In genomic region chr11:5809122-5809519, GRCh38 we compare ENCODE assay signal across 8 cellular contexts. TPM values are rescaled to one million over a fixed set of nuclear protein-coding genes. Genes with fewer than 3 reads are reported as not detected.
DNase-seq lines count a peak whose midpoint lies in the region; ATAC-seq and TF ChIP-seq lines count a peak whose summit lies in the region.

No MANE protein-coding gene starts in this region.

- H3K4me3 ChIP-seq in mammary epithelial cell (replicated peaks in 1 of 3; ENCODE audit: insufficient read depth in 1 of 3, low read depth in 2 of 3, low read length in 3 of 3), result peak overlapping the region; percentile 37 to 48 (median 46)

- no peaks in the 10 kb centered on the region for H3K9me3 ChIP-seq in mammary epithelial cell (replicated peaks; ENCODE audit: insufficient read depth, low read length)

- H3K9ac ChIP-seq in mammary epithelial cell (ENCODE audit: insufficient read depth, low read length), result no peak overlapping the region

- ATAC-seq in HG03460 (IDR thresholded peaks at IDR 0.05; ENCODE audit: unreplicated experiment), result peak; percentile 40
- ATAC-seq in naive B cell (ENCODE audit: low read depth in 2 of 2), result peak in 1 of 2 donors; percentile 16

- dilution Hi-C loops in mammary epithelial cell (cut with HindIII; ENCODE audit: low sequenced_read_pairs), result no loop called here

- H3K27me3 Mint-ChIP-seq in activated naive CD4-positive, alpha-beta T cell treated with anti-CD3 and anti-CD28 coated beads, Interleukin-2, amount 10 ng/mL, durations not matched to agents 7 days and 5 days, result peaks cover 9% of the 10 kb centered on the region
- peaks cover 4 to 26% (median 26%) of the 10 kb centered on the region in 3 donors for H3K27me3 Mint-ChIP-seq in naive B cell

- no peaks in the 10 kb centered on the region for H3K36me3 Mint-ChIP-seq in activated naive CD4-positive, alpha-beta T cell treated with anti-CD3 and anti-CD28 coated beads, Interleukin-2, amount 10 ng/mL, durations not matched to agents 7 days and 5 days
- no peaks in the 10 kb centered on the region for H3K36me3 Mint-ChIP-seq in naive B cell

- in situ Hi-C loops in mammary epithelial cell (cut with MboI; ENCODE audit: low sequenced_read_pairs in 2 of 2), result no loop called here

- peak overlapping the region; percentile 95 for H3K4me2 ChIP-seq in mammary epithelial cell (ENCODE audit: insufficient read depth, low read depth, low read length)

- H3K4me1 ChIP-seq in mammary epithelial cell (ENCODE audit: insufficient read depth, low read length), result no peaks in the 10 kb centered on the region

- H3K4me1 Mint-ChIP-seq in activated naive CD4-positive, alpha-beta T cell treated with anti-CD3 and anti-CD28 coated beads, Interleukin-2, amount 10 ng/mL, durations not matched to agents 7 days and 5 days, result peaks cover 10% of the 10 kb centered on the region
- H3K4me1 Mint-ChIP-seq in naive B cell, result peaks cover 7 to 13% (median 12%) of the 10 kb centered on the region in 3 donors

- BruUV-seq in mammary epithelial cell (replicated peaks; lab: Mats Ljungman, UMichigan), result no TSS peak

- DNase-seq in activated naive CD4-positive, alpha-beta T cell treated with anti-CD3 and anti-CD28 coated beads, Interleukin-2, amount 10 ng/mL, durations not matched to agents 7 days and 5 days, result peak; percentile 25
- DNase-seq in activated naive CD4-positive, alpha-beta T cell (lab: John Stamatoyannopoulos, UW), result no peak
- DNase-seq in mammary epithelial cell (peak; percentile 2), naive B cell (peak; percentile 9), globus pallidus (ENCODE audit: low spot score) (no peak), HuH-7 (ENCODE audit: low spot score) (no peak), inferior parietal cortex (ENCODE audit: extremely low spot score) (no peak)

- peak overlapping the region; percentile 89 for H3K4me3 Mint-ChIP-seq in activated naive CD4-positive, alpha-beta T cell treated with anti-CD3 and anti-CD28 coated beads, Interleukin-2, amount 10 ng/mL, durations not matched to agents 7 days and 5 days
- peak overlapping the region; percentile 80 to 96 (median 92) for H3K4me3 Mint-ChIP-seq in naive B cell

- peaks cover 2% of the 10 kb centered on the region for H3K9me3 Mint-ChIP-seq in activated naive CD4-positive, alpha-beta T cell treated with anti-CD3 and anti-CD28 coated beads, Interleukin-2, amount 10 ng/mL, durations not matched to agents 7 days and 5 days
- peaks cover 2 to 5% (median 4%) of the 10 kb centered on the region in 7 donors for H3K9me3 Mint-ChIP-seq in naive B cell

- WGBS in mammary epithelial cell (ENCODE audit: low coverage, missing lambda C conversion rate), result 71% methylated on average over 5 of the region's 5 CpGs

- CTCF ChIA-PET in activated naive CD4-positive, alpha-beta T cell treated with anti-CD3 and anti-CD28 coated beads, Interleukin-2, amount 10 ng/mL, durations not matched to agents 7 days and 5 days (lab: Charles Lee), result interaction anchor here (0.6 to 3.0 kb wide), 8 partner anchors 10 to 1173 kb away, joined by 3 to 20 read pairs (median 4); no protein-coding TSS in a partner anchor
- CTCF ChIA-PET in mammary epithelial cell (lab: Charles Lee; ENCODE audit: low non-redundant PET), result interaction anchor here (0.8 kb wide), 1 partner anchor 82 kb away, joined by 6 read pairs; no protein-coding TSS in a partner anchor

- intact Hi-C loops in mammary epithelial cell (cut with micrococcal nuclease), result loop anchor here (2.0 to 10.0 kb wide), 3 partner anchors 546 to 1182 kb away; no protein-coding TSS in a partner anchor

- no peak overlapping the region for H3K27ac Mint-ChIP-seq in activated naive CD4-positive, alpha-beta T cell treated with anti-CD3 and anti-CD28 coated beads, Interleukin-2, amount 10 ng/mL, durations not matched to agents 7 days and 5 days
- H3K27ac Mint-ChIP-seq in naive B cell, result peak overlapping the region in 1 of 6 donors; percentile 76

- H3K79me2 ChIP-seq in mammary epithelial cell (ENCODE audit: insufficient read depth, low read length), result no peaks in the 10 kb centered on the region

- TF ChIP-seq CTCF in mammary epithelial cell (conservative IDR thresholded peaks at IDR 0.05 in 1 of 2, IDR thresholded peaks at IDR 0.05 in 1 of 2; ENCODE audit: extremely low read depth in 1 of 2, insufficient read depth in 1 of 2, low read depth in 1 of 2, low read length in 2 of 2), result no peak

- H3K27me3 ChIP-seq in mammary epithelial cell (ENCODE audit: insufficient read depth, low read length), result peaks cover 4% of the 10 kb centered on the region

- no peaks in the 10 kb centered on the region for H3K36me3 ChIP-seq in mammary epithelial cell (ENCODE audit: insufficient read depth, low read length)

- H3K27ac ChIP-seq in mammary epithelial cell (ENCODE audit: insufficient read depth, low read depth, low read length), result no peak overlapping the region

- no peaks in the 10 kb centered on the region for H4K20me1 ChIP-seq in mammary epithelial cell (ENCODE audit: insufficient read depth, low read length)

- H2AFZ ChIP-seq in mammary epithelial cell (ENCODE audit: low read depth, low read length), result peak overlapping the region; percentile 96

RNA-seq across cellular contexts. Expression of gene OR52N2, which starts 0.4 kb away (rescaled TPM):
- total RNA-seq in mammary epithelial cell, result not detected
- polyA plus RNA-seq in mammary epithelial cell (not detected), naive B cell (ENCODE audit: low read depth in 6 of 6) (not detected)
- polyA minus RNA-seq in mammary epithelial cell, result not detected

RNA-seq across cellular contexts. Expression of gene OR52N1, which starts 18.1 kb away (rescaled TPM):
- not detected for total RNA-seq in mammary epithelial cell
- polyA plus RNA-seq in mammary epithelial cell, result not detected
- polyA minus RNA-seq in mammary epithelial cell, result not detected
- polyA plus RNA-seq in naive B cell (ENCODE audit: low read depth in 6 of 6), result not detected

RNA-seq across cellular contexts. Expression of gene OR52N5, which starts 26.0 kb away (rescaled TPM):
- total RNA-seq in mammary epithelial cell, result not detected
- polyA plus RNA-seq in mammary epithelial cell (not detected), naive B cell (ENCODE audit: low read depth in 6 of 6) (under 1 TPM in 1 of 6 donors, not detected in 5; 0.20 TPM)
- polyA minus RNA-seq in mammary epithelial cell, result not detected

RNA-seq across cellular contexts. Expression of gene OR52E6, which starts 32.6 kb away (rescaled TPM):
- total RNA-seq in mammary epithelial cell, result not detected
- polyA plus RNA-seq in mammary epithelial cell (not detected), naive B cell (ENCODE audit: low read depth in 6 of 6) (not detected)
- not detected for polyA minus RNA-seq in mammary epithelial cell

RNA-seq across cellular contexts. Expression of gene OR52E8, which starts 48.4 kb away (rescaled TPM):
- total RNA-seq in mammary epithelial cell, result not detected
- polyA plus RNA-seq in mammary epithelial cell (not detected), naive B cell (ENCODE audit: low read depth in 6 of 6) (not detected)
- polyA minus RNA-seq in mammary epithelial cell, result not detected

Comparison
In these comparisons a context has a peak if more than half of its experiments do, and no peak if none do; other contexts are left out.
1. DNase-seq: peak in activated naive CD4-positive, alpha-beta T cell treated with anti-CD3 and anti-CD28 coated beads, Interleukin-2, amount 10 ng/mL, durations not matched to agents 7 days and 5 days (single experiment), mammary epithelial cell (single experiment) and naive B cell (single experiment); none in activated naive CD4-positive, alpha-beta T cell (0 of 4), globus pallidus (single experiment), HuH-7 (single experiment) and inferior parietal cortex (single experiment).